ENCODE assay signal across 17 cellular contexts in the genomic region with DNA sequence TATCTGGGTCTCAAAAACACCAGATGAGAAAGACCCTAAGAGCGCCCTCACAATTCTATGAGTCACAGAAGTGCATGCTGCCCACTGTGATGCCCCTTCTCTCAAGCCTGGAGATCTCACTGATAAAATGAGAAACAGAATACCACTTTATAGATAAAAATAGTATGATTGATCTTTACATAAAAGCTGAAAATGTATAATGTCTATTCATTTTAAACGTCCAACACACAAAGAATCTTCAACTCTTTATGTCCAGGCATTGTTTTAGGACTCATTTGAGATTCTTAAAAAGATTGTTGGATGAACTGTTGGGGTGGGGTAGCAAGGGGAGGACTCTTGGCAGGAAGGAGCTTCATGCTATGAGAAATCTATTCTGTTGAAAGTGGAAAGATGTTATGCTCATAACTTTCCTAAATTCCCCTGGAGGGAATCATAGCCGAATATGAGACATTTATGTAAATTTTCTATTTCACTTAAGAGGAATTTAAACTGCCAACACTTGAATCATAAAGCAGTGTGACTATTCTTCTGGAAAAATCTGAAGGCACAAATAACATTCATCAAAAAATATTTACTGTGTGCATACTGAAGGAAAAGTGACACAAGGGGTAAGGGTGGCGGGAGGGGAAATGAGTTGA.
DNase-seq lines count a peak whose midpoint lies in the region; ATAC-seq and TF ChIP-seq lines count a peak whose summit lies in the region.
"Had no signal": no experiment of that assay in that cellular context is flagged by ENCODE, and none has a peak within 500 bp of the region (broad histone marks: within the 10 kb centered on the region; RNA-seq: fewer than 3 reads in every experiment).

No MANE protein-coding gene starts in this region.

- no peak for ATAC-seq in Right ventricle myocardium superior (ENCODE audit: poor library complexity)
- ATAC-seq in HG02852 (IDR thresholded peaks at IDR 0.05; ENCODE audit: unreplicated experiment): no peak
- ATAC-seq in HG03159 (IDR thresholded peaks at IDR 0.05; ENCODE audit: unreplicated experiment): no peak
- ATAC-seq: PC-3 had no signal

- TF ChIP-seq CTCF in left ventricle myocardium inferior (IDR thresholded peaks at IDR 0.05; ENCODE audit: borderline replicate concordance) (no peak), dorsolateral prefrontal cortex (IDR thresholded peaks at IDR 0.05 in 54 of 56, conservative IDR thresholded peaks at IDR 0.05 in 2 of 56; ENCODE audit: low read depth in 1 of 56, partially characterized antibody in 56 of 56) (no peak), nephron (IDR thresholded peaks at IDR 0.05; ENCODE audit: unreplicated experiment in 3 of 3) (no peak)

- no peaks in the 10 kb centered on the region for H3K9me3 ChIP-seq in left ventricle myocardium inferior (replicated peaks)
- H3K9me3 ChIP-seq: BLaER1, SJSA1 had no signal

- no peaks in the 10 kb centered on the region for H3K9me3 Mint-ChIP-seq in nephron

- H3K36me3 Mint-ChIP-seq in nephron (ENCODE audit: low read depth): no peaks in the 10 kb centered on the region

- DNase-seq in left ventricle myocardium inferior: no peak
- no peak for DNase-seq in Right ventricle myocardium superior
- no peak for DNase-seq in dorsolateral prefrontal cortex
- no peak for DNase-seq in DMS 273 treated with DMSO at 0.1 percent for 48 hours (lab: John Stamatoyannopoulos, UW)
- DNase-seq: 8988T, NCI-H1436, NCI-H2029 treated with DMSO at 0.1 percent for 48 hours, NCI-H510A, NCI-H774, PC-3 had no signal

- intact Hi-C loops in left ventricle myocardium inferior (cut with micrococcal nuclease) (no loop called here), Right ventricle myocardium superior (cut with DNase I) (no loop called here), dorsolateral prefrontal cortex (cut with DNase I) (loop anchor here (5.0 to 10.0 kb wide), 3 partner anchors 51 to 172 kb away; no protein-coding TSS in a partner anchor)

- H3K4me3 ChIP-seq in left ventricle myocardium inferior (no peak overlapping the region), dorsolateral prefrontal cortex (no peak overlapping the region)
- H3K4me3 ChIP-seq: BLaER1, SJSA1 had no signal

- H3K27ac Mint-ChIP-seq in nephron: peak overlapping the region in 2 of 3 experiments; percentile 46 to 75

- peaks cover 4% of the 10 kb centered on the region for H3K27me3 Mint-ChIP-seq in nephron (ENCODE audit: low read depth)

- H3K27ac ChIP-seq in left ventricle myocardium inferior (replicated peaks) (peak overlapping the region; percentile 84), dorsolateral prefrontal cortex (peak overlapping the region in 54 of 59 donors; percentile 8 to 97 (median 87)), temporal lobe (ENCODE audit: low read depth, low read length) (peak overlapping the region; percentile 87)
- H3K27ac ChIP-seq: BLaER1, RWPE1, SJSA1 had no signal

- peaks cover 34% of the 10 kb centered on the region for H3K4me1 Mint-ChIP-seq in nephron

- H3K4me3 Mint-ChIP-seq in nephron: no peak overlapping the region

- no peaks in the 10 kb centered on the region for H3K27me3 ChIP-seq in left ventricle myocardium inferior (ENCODE audit: low read depth)
- no peaks in the 10 kb centered on the region for H3K27me3 ChIP-seq in dorsolateral prefrontal cortex
- H3K27me3 ChIP-seq: BLaER1, SJSA1 had no signal

- peaks cover 97% of the 10 kb centered on the region for H3K4me1 ChIP-seq in left ventricle myocardium inferior
- H3K4me1 ChIP-seq: BLaER1 had no signal

- H3K36me3 ChIP-seq in left ventricle myocardium inferior: no peaks in the 10 kb centered on the region
- H3K36me3 ChIP-seq: BLaER1, SJSA1 had no signal

Comparison
In these comparisons a context has a peak if more than half of its experiments do, and no peak if none do; other contexts are left out.
1. intact Hi-C loops: an anchor here in dorsolateral prefrontal cortex (5.0 to 10.0 kb wide); none called in left ventricle myocardium inferior and Right ventricle myocardium superior.